ENCODE assay signal across 2 cellular contexts in the genomic region with DNA sequence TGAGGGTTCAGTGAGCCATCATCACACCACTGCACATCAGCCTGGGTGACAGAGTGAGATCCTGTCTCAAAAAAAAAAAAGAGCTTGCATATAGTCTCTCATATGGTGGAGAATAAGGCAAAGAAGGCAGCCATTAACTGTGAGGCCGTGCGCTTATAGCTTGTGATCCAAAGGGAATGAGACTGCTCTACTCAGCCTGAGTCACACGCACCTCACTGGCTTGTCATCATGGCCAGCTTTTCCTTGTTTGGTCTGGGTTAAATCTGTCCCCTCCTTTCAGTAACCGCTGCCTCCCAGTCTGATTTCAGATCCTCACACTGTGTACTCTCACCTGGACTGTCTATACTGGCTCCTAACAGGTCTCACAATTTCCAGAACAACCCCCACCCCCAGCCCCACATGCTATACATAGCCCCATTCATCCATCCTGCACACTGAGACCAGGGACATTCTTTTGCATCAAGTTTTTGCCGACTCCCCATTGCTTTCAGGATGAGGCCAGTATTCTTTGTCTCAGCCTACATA.
TF ChIP-seq lines count a peak whose summit lies in the region.

No MANE protein-coding gene starts in this region.

TF ChIP-seq in SK-N-SH treated with all-trans-retinoic acid at 6 μM for 48 hours, 23 proteins besides CTCF, POLR2A, EP300 and RAD21 (continued from another document):
- TF ChIP-seq, protein P1, sequence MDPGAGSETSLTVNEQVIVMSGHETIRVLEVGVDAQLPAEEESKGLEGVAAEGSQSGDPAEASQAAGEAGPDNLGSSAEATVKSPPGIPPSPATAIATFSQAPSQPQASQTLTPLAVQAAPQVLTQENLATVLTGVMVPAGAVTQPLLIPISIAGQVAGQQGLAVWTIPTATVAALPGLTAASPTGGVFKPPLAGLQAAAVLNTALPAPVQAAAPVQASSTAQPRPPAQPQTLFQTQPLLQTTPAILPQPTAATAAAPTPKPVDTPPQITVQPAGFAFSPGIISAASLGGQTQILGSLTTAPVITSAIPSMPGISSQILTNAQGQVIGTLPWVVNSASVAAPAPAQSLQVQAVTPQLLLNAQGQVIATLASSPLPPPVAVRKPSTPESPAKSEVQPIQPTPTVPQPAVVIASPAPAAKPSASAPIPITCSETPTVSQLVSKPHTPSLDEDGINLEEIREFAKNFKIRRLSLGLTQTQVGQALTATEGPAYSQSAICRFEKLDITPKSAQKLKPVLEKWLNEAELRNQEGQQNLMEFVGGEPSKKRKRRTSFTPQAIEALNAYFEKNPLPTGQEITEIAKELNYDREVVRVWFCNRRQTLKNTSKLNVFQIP (CRISPR knock-in tag; IDR thresholded peaks at IDR 0.05; ENCODE audit: borderline replicate concordance, low read depth), result no peak
- TF ChIP-seq ISL1 (CRISPR knock-in tag; IDR thresholded peaks at IDR 0.05), result no peak
- no peak for TF ChIP-seq TCF4 (CRISPR knock-in tag; IDR thresholded peaks at IDR 0.05; ENCODE audit: borderline replicate concordance)
- TF ChIP-seq BACH2 (CRISPR knock-in tag; IDR thresholded peaks at IDR 0.05; ENCODE audit: borderline replicate concordance), result no peak
- TF ChIP-seq RARB (CRISPR knock-in tag; IDR thresholded peaks at IDR 0.05), result no peak
- TF ChIP-seq ARNTL (CRISPR knock-in tag; IDR thresholded peaks at IDR 0.05; ENCODE audit: borderline replicate concordance, low read depth), result no peak
- TF ChIP-seq, protein P2, sequence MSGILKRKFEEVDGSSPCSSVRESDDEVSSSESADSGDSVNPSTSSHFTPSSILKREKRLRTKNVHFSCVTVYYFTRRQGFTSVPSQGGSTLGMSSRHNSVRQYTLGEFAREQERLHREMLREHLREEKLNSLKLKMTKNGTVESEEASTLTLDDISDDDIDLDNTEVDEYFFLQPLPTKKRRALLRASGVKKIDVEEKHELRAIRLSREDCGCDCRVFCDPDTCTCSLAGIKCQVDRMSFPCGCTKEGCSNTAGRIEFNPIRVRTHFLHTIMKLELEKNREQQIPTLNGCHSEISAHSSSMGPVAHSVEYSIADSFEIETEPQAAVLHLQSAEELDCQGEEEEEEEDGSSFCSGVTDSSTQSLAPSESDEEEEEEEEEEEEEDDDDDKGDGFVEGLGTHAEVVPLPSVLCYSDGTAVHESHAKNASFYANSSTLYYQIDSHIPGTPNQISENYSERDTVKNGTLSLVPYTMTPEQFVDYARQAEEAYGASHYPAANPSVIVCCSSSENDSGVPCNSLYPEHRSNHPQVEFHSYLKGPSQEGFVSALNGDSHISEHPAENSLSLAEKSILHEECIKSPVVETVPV (CRISPR knock-in tag; IDR thresholded peaks at IDR 0.05), result no peak
- no peak for TF ChIP-seq OSR1 (CRISPR knock-in tag; IDR thresholded peaks at IDR 0.05)
- TF ChIP-seq GLIS3 (CRISPR knock-in tag; IDR thresholded peaks at IDR 0.05), result no peak
- no peak for TF ChIP-seq ZFP30 (CRISPR knock-in tag; IDR thresholded peaks at IDR 0.05)
- no peak for TF ChIP-seq SNAI2 (CRISPR knock-in tag; IDR thresholded peaks at IDR 0.05)
- no peak for TF ChIP-seq PPARA (CRISPR knock-in tag; IDR thresholded peaks at IDR 0.05; ENCODE audit: borderline replicate concordance)
- TF ChIP-seq ZNF70 (CRISPR knock-in tag; IDR thresholded peaks at IDR 0.05), result no peak
- TF ChIP-seq ZFP3 (CRISPR knock-in tag; IDR thresholded peaks at IDR 0.05), result no peak
- TF ChIP-seq, protein P3, sequence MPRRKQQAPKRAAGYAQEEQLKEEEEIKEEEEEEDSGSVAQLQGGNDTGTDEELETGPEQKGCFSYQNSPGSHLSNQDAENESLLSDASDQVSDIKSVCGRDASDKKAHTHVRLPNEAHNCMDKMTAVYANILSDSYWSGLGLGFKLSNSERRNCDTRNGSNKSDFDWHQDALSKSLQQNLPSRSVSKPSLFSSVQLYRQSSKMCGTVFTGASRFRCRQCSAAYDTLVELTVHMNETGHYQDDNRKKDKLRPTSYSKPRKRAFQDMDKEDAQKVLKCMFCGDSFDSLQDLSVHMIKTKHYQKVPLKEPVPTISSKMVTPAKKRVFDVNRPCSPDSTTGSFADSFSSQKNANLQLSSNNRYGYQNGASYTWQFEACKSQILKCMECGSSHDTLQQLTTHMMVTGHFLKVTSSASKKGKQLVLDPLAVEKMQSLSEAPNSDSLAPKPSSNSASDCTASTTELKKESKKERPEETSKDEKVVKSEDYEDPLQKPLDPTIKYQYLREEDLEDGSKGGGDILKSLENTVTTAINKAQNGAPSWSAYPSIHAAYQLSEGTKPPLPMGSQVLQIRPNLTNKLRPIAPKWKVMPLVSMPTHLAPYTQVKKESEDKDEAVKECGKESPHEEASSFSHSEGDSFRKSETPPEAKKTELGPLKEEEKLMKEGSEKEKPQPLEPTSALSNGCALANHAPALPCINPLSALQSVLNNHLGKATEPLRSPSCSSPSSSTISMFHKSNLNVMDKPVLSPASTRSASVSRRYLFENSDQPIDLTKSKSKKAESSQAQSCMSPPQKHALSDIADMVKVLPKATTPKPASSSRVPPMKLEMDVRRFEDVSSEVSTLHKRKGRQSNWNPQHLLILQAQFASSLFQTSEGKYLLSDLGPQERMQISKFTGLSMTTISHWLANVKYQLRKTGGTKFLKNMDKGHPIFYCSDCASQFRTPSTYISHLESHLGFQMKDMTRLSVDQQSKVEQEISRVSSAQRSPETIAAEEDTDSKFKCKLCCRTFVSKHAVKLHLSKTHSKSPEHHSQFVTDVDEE (CRISPR knock-in tag; IDR thresholded peaks at IDR 0.05), result no peak
- TF ChIP-seq, protein P4, sequence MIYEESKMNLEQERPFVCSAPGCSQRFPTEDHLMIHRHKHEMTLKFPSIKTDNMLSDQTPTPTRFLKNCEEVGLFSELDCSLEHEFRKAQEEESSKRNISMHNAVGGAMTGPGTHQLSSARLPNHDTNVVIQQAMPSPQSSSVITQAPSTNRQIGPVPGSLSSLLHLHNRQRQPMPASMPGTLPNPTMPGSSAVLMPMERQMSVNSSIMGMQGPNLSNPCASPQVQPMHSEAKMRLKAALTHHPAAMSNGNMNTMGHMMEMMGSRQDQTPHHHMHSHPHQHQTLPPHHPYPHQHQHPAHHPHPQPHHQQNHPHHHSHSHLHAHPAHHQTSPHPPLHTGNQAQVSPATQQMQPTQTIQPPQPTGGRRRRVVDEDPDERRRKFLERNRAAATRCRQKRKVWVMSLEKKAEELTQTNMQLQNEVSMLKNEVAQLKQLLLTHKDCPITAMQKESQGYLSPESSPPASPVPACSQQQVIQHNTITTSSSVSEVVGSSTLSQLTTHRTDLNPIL (CRISPR knock-in tag; IDR thresholded peaks at IDR 0.05; ENCODE audit: low read depth), result no peak
- TF ChIP-seq CSDC2 (CRISPR knock-in tag; IDR thresholded peaks at IDR 0.05), result no peak

TF ChIP-seq in SK-N-SH, 30 proteins besides CTCF, POLR2A, EP300 and RAD21 (continued from another document):
- TF ChIP-seq, protein P5, sequence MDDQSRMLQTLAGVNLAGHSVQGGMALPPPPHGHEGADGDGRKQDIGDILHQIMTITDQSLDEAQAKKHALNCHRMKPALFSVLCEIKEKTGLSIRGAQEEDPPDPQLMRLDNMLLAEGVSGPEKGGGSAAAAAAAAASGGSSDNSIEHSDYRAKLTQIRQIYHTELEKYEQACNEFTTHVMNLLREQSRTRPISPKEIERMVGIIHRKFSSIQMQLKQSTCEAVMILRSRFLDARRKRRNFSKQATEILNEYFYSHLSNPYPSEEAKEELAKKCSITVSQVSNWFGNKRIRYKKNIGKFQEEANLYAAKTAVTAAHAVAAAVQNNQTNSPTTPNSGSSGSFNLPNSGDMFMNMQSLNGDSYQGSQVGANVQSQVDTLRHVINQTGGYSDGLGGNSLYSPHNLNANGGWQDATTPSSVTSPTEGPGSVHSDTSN (IDR thresholded peaks at IDR 0.05), result no peak
- TF ChIP-seq SIN3A (IDR thresholded peaks at IDR 0.05; ENCODE audit: borderline replicate concordance, low read depth, low read length), result no peak
- no peak for TF ChIP-seq CHD2 (IDR thresholded peaks at IDR 0.05; ENCODE audit: low read length, partially characterized antibody)
- TF ChIP-seq NFIC (IDR thresholded peaks at IDR 0.05; ENCODE audit: borderline replicate concordance), result no peak
- TF ChIP-seq, protein P6, sequence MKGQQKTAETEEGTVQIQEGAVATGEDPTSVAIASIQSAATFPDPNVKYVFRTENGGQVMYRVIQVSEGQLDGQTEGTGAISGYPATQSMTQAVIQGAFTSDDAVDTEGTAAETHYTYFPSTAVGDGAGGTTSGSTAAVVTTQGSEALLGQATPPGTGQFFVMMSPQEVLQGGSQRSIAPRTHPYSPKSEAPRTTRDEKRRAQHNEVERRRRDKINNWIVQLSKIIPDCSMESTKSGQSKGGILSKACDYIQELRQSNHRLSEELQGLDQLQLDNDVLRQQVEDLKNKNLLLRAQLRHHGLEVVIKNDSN (IDR thresholded peaks at IDR 0.05; ENCODE audit: borderline replicate concordance, low read depth), result no peak
- TF ChIP-seq, protein P7, sequence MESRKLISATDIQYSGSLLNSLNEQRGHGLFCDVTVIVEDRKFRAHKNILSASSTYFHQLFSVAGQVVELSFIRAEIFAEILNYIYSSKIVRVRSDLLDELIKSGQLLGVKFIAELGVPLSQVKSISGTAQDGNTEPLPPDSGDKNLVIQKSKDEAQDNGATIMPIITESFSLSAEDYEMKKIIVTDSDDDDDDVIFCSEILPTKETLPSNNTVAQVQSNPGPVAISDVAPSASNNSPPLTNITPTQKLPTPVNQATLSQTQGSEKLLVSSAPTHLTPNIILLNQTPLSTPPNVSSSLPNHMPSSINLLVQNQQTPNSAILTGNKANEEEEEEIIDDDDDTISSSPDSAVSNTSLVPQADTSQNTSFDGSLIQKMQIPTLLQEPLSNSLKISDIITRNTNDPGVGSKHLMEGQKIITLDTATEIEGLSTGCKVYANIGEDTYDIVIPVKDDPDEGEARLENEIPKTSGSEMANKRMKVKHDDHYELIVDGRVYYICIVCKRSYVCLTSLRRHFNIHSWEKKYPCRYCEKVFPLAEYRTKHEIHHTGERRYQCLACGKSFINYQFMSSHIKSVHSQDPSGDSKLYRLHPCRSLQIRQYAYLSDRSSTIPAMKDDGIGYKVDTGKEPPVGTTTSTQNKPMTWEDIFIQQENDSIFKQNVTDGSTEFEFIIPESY (IDR thresholded peaks at IDR 0.05; ENCODE audit: borderline replicate concordance, low read depth), result no peak
- no peak for TF ChIP-seq RFX5 (IDR thresholded peaks at IDR 0.05; ENCODE audit: low read length)
- no peak for TF ChIP-seq YY1 (IDR thresholded peaks at IDR 0.05; ENCODE audit: low read depth)
- TF ChIP-seq TCF12 (IDR thresholded peaks at IDR 0.05), result no peak
